In genomic region chr3:42649783-42650182, GRCh38 we compare ENCODE assay signal across 21 cellular contexts. TPM values are rescaled to one million over a fixed set of nuclear protein-coding genes. Genes with fewer than 3 reads are reported as not detected.
A peak's percentile ranks its signal among the peaks of the same experiment; 100 is the strongest.
DNase-seq lines count a peak whose midpoint lies in the region; ATAC-seq and TF ChIP-seq lines count a peak whose summit lies in the region.
"Had no signal": no experiment of that assay in that cellular context is flagged by ENCODE, and none has a peak within 500 bp of the region (broad histone marks: within the 10 kb centered on the region; RNA-seq: fewer than 3 reads in every experiment).

No MANE protein-coding gene starts in this region.

- no peak overlapping the region for H2AFZ ChIP-seq in DND-41 (ENCODE audit: low read depth, low read length)

- H3K27ac Mint-ChIP-seq in CD4-positive, CD25-positive, alpha-beta regulatory T cell: peak overlapping the region in 2 of 3 donors; percentile 12 to 82
- H3K27ac Mint-ChIP-seq in brain: peak overlapping the region in 4 of 5 experiments; percentile 7 to 88 (median 44)

- no peak overlapping the region for H3K27ac ChIP-seq in CD4-positive, CD25-positive, alpha-beta regulatory T cell (ENCODE audit: insufficient read depth, low read length, poor library complexity, severe bottlenecking)
- H3K27ac ChIP-seq in DND-41 (ENCODE audit: low read length): no peak overlapping the region
- peak overlapping the region; percentile 79 for H3K27ac ChIP-seq in neutrophil
- H3K27ac ChIP-seq: body of pancreas, testis had no signal

- H3K9me3 ChIP-seq in CD4-positive, CD25-positive, alpha-beta regulatory T cell (ENCODE audit: control insufficient read depth in 2 of 2, low read length in 2 of 2): no peaks in the 10 kb centered on the region
- H3K9me3 ChIP-seq in DND-41 (ENCODE audit: insufficient read depth, low read length, severe bottlenecking) (no peaks in the 10 kb centered on the region), neutrophil (no peaks in the 10 kb centered on the region)
- H3K9me3 ChIP-seq: body of pancreas, testis had no signal

- peaks cover 9% of the 10 kb centered on the region for H4K20me1 ChIP-seq in DND-41 (ENCODE audit: insufficient read depth, low read length)

- no peak for ATAC-seq in CD4-positive, CD25-positive, alpha-beta regulatory T cell (ENCODE audit: low read depth in 2 of 2)
- ATAC-seq in DND-41 (ENCODE audit: insufficient read depth, low read depth): 0 out of 3 replicates have a peak, but pooled peaks have one; percentile 8
- ATAC-seq in HG03108 (IDR thresholded peaks at IDR 0.05; ENCODE audit: unreplicated experiment): no peak
- ATAC-seq in HG03354 (IDR thresholded peaks at IDR 0.05; ENCODE audit: poor library complexity, severe bottlenecking, unreplicated experiment): no peak
- ATAC-seq in HG02588 (IDR thresholded peaks at IDR 0.05; ENCODE audit: unreplicated experiment): no peak
- ATAC-seq: body of pancreas had no signal

- H3K36me3 Mint-ChIP-seq in CD4-positive, CD25-positive, alpha-beta regulatory T cell: peaks cover 27% of the 10 kb centered on the region
- H3K36me3 Mint-ChIP-seq in brain: peaks cover 24% of the 10 kb centered on the region

- no peak overlapping the region for H3K4me3 Mint-ChIP-seq in CD4-positive, CD25-positive, alpha-beta regulatory T cell
- no peak overlapping the region for H3K4me3 Mint-ChIP-seq in brain

- H3K27me3 ChIP-seq in CD4-positive, CD25-positive, alpha-beta regulatory T cell (ENCODE audit: control insufficient read depth, insufficient read depth, low read length): no peaks in the 10 kb centered on the region
- H3K27me3 ChIP-seq in DND-41 (ENCODE audit: insufficient read depth, low read length, poor library complexity): no peaks in the 10 kb centered on the region
- no peaks in the 10 kb centered on the region for H3K27me3 ChIP-seq in neutrophil
- H3K27me3 ChIP-seq: body of pancreas, testis had no signal

- TF ChIP-seq CTCF in DND-41 (IDR thresholded peaks at IDR 0.05; ENCODE audit: borderline replicate concordance, extremely low read depth, low read length, poor library complexity, severe bottlenecking) (no peak), brain (conservative IDR thresholded peaks at IDR 0.05) (no peak), neutrophil (IDR thresholded peaks at IDR 0.05) (no peak)

- peaks cover 14% of the 10 kb centered on the region for H3K4me1 ChIP-seq in CD4-positive, CD25-positive, alpha-beta regulatory T cell (ENCODE audit: control insufficient read depth, insufficient read depth, low read length, poor library complexity, severe bottlenecking)
- H3K4me1 ChIP-seq in DND-41 (ENCODE audit: insufficient read depth, low read length): no peaks in the 10 kb centered on the region
- H3K4me1 ChIP-seq in neutrophil (ENCODE audit: control insufficient read depth in 1 of 2, insufficient read depth in 1 of 2, low read depth in 1 of 2, low read length in 1 of 2): peaks cover 80 to 81% of the 10 kb centered on the region in 2 experiments

- H3K4me2 ChIP-seq in DND-41 (ENCODE audit: insufficient read depth, low read length): no peak overlapping the region

- H3K9ac ChIP-seq in DND-41 (ENCODE audit: low read depth, low read length): no peak overlapping the region

- no peak for DNase-seq in CD4-positive, CD25-positive, alpha-beta regulatory T cell
- no peak for DNase-seq in DND-41
- DNase-seq: activated CD4-positive, alpha-beta T cell treated with anti-CD3 and anti-CD28 coated beads for 4 hours; activated CD8-positive, alpha-beta memory T cell treated with anti-CD3 and anti-CD28 coated beads, Interleukin-2, amount 50 U/mL, for 48 hours; activated naive CD4-positive, alpha-beta T cell treated with anti-CD3 and anti-CD28 coated beads, Interleukin-2, amount 50 U/mL, for 16 hours; body of pancreas; COR-L47; NCI-H1105; NCI-H2107; NCI-H524; small intestine; stimulated activated CD4-positive, alpha-beta T cell treated with anti-CD3 and anti-CD28 coated beads, Interleukin-4, amount 100 ng/mL, for 4 hours; testis had no signal

- no peaks in the 10 kb centered on the region for H3K9me3 Mint-ChIP-seq in CD4-positive, CD25-positive, alpha-beta regulatory T cell
- no peaks in the 10 kb centered on the region for H3K9me3 Mint-ChIP-seq in brain

- no peak overlapping the region for H3K4me3 ChIP-seq in CD4-positive, CD25-positive, alpha-beta regulatory T cell (ENCODE audit: low read depth, low read length)
- H3K4me3 ChIP-seq in DND-41 (ENCODE audit: low read depth in 1 of 2, low read length in 2 of 2) (no peak overlapping the region), neutrophil (ENCODE audit: low read depth in 1 of 2, low read length in 1 of 2) (no peak overlapping the region)
- H3K4me3 ChIP-seq: body of pancreas, testis had no signal

- peaks cover 16% of the 10 kb centered on the region for H3K27me3 Mint-ChIP-seq in CD4-positive, CD25-positive, alpha-beta regulatory T cell
- no peaks in the 10 kb centered on the region for H3K27me3 Mint-ChIP-seq in brain

- H3K4me1 Mint-ChIP-seq in CD4-positive, CD25-positive, alpha-beta regulatory T cell: peaks cover 2 to 17% (median 10%) of the 10 kb centered on the region in 4 donors
- peaks cover 50% of the 10 kb centered on the region for H3K4me1 Mint-ChIP-seq in brain

- H3K79me2 ChIP-seq in DND-41 (ENCODE audit: insufficient read depth, low read length): no peaks in the 10 kb centered on the region

- peaks cover 41% of the 10 kb centered on the region for H3K36me3 ChIP-seq in CD4-positive, CD25-positive, alpha-beta regulatory T cell (ENCODE audit: control insufficient read depth, insufficient read depth, low read length)
- H3K36me3 ChIP-seq in DND-41 (ENCODE audit: insufficient read depth, low read length) (peaks cover 42% of the 10 kb centered on the region), neutrophil (peaks cover 7% of the 10 kb centered on the region)

RNA-seq across cellular contexts. Expression of gene ZBTB47, which starts 3.7 kb away (rescaled TPM):
- total RNA-seq in CD4-positive, CD25-positive, alpha-beta regulatory T cell: 0.49 TPM
- not detected for polyA plus RNA-seq in CD4-positive, CD25-positive, alpha-beta regulatory T cell
- polyA plus RNA-seq in brain (ENCODE audit: insufficient read depth, low read depth, low replicate concordance): 25.6 TPM

RNA-seq across cellular contexts. Expression of gene KLHL40, which starts 35.6 kb away (rescaled TPM):
- total RNA-seq in CD4-positive, CD25-positive, alpha-beta regulatory T cell: not detected
- polyA plus RNA-seq in CD4-positive, CD25-positive, alpha-beta regulatory T cell: not detected
- not detected for polyA plus RNA-seq in brain (ENCODE audit: insufficient read depth, low read depth, low replicate concordance)
- total RNA-seq: body of pancreas, fibroblast of villous mesenchyme, pulmonary artery endothelial cell had no signal
- polyA plus RNA-seq: neural cell had no signal

RNA-seq across cellular contexts. Expression of gene NKTR, which starts 49.3 kb away (rescaled TPM):
- 291 TPM for total RNA-seq in CD4-positive, CD25-positive, alpha-beta regulatory T cell
- polyA plus RNA-seq in CD4-positive, CD25-positive, alpha-beta regulatory T cell: 10 to 100 TPM in 3 of 4 donors, 1 to 10 TPM in 1; 9.7 to 17.1 (median 10.9) TPM
- 4.6 TPM for polyA plus RNA-seq in brain (ENCODE audit: insufficient read depth, low read depth, low replicate concordance)

RNA-seq across cellular contexts. Expression of gene HHATL, which starts 52.8 kb away (rescaled TPM):
- not detected for total RNA-seq in CD4-positive, CD25-positive, alpha-beta regulatory T cell
- not detected for polyA plus RNA-seq in CD4-positive, CD25-positive, alpha-beta regulatory T cell
- polyA plus RNA-seq in brain (ENCODE audit: insufficient read depth, low read depth, low replicate concordance): 85.1 TPM
- total RNA-seq: fibroblast of villous mesenchyme, pulmonary artery endothelial cell had no signal
- polyA plus RNA-seq: neural cell had no signal

RNA-seq across cellular contexts. Expression of gene SS18L2, which starts 59.1 kb away (rescaled TPM):
- 52.7 TPM for total RNA-seq in CD4-positive, CD25-positive, alpha-beta regulatory T cell
- 100 to 1,000 TPM; 129 to 153 (median 142) TPM for polyA plus RNA-seq in CD4-positive, CD25-positive, alpha-beta regulatory T cell
- 29.0 TPM for polyA plus RNA-seq in brain (ENCODE audit: insufficient read depth, low read depth, low replicate concordance)

Comparison
In these comparisons a context has a peak if more than half of its experiments do, and no peak if none do; other contexts are left out.
1. RNA of gene ZBTB47, which starts 3.7 kb away (polyA plus RNA-seq): 25.6 TPM in brain (single experiment); not detected in CD4-positive, CD25-positive, alpha-beta regulatory T cell; every median in the first group is over 10 times any median in the second.